Comparison of ENCODE assay signal across 1 cellular context in the genomic region with DNA sequence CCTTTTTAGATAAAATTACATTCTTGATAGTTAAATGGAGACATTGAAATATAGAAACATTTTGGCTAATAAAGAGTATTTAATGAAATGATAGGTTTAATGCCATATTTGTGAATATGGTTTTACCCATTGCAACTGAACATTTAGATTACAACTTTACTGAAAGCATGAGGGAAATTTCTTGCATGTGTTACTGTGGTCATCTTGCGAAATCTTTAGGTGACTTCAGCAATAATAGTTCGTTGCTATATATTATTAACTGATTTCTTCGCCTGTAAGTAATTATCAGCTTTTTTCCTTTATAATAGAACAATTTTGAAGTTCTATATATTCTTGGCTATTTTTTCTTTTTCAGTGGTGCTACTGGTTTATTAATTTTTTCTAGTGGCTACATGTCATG.
TF ChIP-seq lines count a peak whose summit lies in the region.

No MANE protein-coding gene starts in this region.

TF ChIP-seq in K562, 482 proteins besides CTCF, POLR2A, EP300 and RAD21 (continued from another document):
- TF ChIP-seq, protein P1, sequence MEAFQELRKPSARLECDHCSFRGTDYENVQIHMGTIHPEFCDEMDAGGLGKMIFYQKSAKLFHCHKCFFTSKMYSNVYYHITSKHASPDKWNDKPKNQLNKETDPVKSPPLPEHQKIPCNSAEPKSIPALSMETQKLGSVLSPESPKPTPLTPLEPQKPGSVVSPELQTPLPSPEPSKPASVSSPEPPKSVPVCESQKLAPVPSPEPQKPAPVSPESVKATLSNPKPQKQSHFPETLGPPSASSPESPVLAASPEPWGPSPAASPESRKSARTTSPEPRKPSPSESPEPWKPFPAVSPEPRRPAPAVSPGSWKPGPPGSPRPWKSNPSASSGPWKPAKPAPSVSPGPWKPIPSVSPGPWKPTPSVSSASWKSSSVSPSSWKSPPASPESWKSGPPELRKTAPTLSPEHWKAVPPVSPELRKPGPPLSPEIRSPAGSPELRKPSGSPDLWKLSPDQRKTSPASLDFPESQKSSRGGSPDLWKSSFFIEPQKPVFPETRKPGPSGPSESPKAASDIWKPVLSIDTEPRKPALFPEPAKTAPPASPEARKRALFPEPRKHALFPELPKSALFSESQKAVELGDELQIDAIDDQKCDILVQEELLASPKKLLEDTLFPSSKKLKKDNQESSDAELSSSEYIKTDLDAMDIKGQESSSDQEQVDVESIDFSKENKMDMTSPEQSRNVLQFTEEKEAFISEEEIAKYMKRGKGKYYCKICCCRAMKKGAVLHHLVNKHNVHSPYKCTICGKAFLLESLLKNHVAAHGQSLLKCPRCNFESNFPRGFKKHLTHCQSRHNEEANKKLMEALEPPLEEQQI (IDR thresholded peaks at IDR 0.05): no peak
- TF ChIP-seq LEF1 (IDR thresholded peaks at IDR 0.05) (no peak), ZFP30 (CRISPR knock-in tag; IDR thresholded peaks at IDR 0.05; ENCODE audit: borderline replicate concordance) (no peak), NR0B1 (IDR thresholded peaks at IDR 0.05; ENCODE audit: partially characterized antibody) (no peak), FOXP4 (CRISPR knock-in tag; IDR thresholded peaks at IDR 0.05; ENCODE audit: borderline replicate concordance) (no peak), ILF3 (IDR thresholded peaks at IDR 0.05; ENCODE audit: borderline replicate concordance) (no peak), SMC3 (conservative IDR thresholded peaks at IDR 0.05; ENCODE audit: insufficient read depth, low read depth, low read length) (no peak)
